In the genomic region with DNA sequence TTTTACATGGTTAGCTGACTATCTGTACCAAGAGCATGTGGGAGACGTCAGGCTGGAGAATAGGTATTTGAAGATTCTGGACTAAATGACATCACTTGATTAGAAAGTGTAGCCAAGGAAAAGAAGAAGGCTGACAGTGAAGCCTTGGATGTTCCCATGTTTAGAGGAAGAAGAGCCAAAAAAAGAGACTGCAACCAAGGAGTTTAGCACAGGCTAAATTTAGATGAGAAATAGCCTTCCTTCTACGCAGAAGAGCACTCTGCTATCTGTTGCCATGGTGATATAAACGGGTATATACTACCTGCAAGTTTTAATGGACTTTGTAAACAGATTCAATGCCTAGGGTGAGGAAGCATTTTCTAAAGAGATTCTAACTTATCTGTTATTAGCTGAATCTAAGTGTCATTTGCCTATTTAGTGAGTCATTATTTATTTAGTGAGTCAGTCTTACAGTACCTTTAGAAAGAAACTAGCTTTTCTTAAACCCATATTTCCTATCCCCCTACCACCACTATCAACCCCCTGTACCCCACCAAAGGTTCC, we compare ENCODE assay signal across 9 cellular contexts.
DNase-seq lines count a peak whose midpoint lies in the region; ATAC-seq and TF ChIP-seq lines count a peak whose summit lies in the region.
"Had no signal": no experiment of that assay in that cellular context is flagged by ENCODE, and none has a peak within 500 bp of the region (broad histone marks: within the 10 kb centered on the region; RNA-seq: fewer than 3 reads in every experiment).

No MANE protein-coding gene starts in this region.

- peak overlapping the region; percentile 92 for H3K27ac Mint-ChIP-seq in stimulated activated effector memory CD8-positive, alpha-beta T cell treated with anti-CD3 and anti-CD28 coated beads, Interleukin-12 subunit alpha, Interleukin-12 subunit beta, amount 100 ng/mL, for 72 hours
- peak overlapping the region in 1 of 7 donors; percentile 28 for H3K27ac Mint-ChIP-seq in CD14-positive monocyte

- peak overlapping the region; percentile 53 for H3K4me2 ChIP-seq in SK-N-SH

- intact Hi-C loops in CD14-positive monocyte (cut with micrococcal nuclease) = no loop called here

- peak in 1 of 2 experiments; percentile 34; a peak in 1 of 4 replicates for TF ChIP-seq EP300 in SK-N-SH (IDR thresholded peaks at IDR 0.05; ENCODE audit: borderline replicate concordance in 1 of 2, low read depth in 1 of 2, low read length in 1 of 2)

- no peaks in the 10 kb centered on the region for H3K9me2 ChIP-seq in SK-N-SH

- CTCF ChIA-PET in SK-N-SH (lab: Yijun Ruan, JAX) = interaction anchor here (0.7 to 5.6 kb wide), 12 partner anchors 9 to 154 kb away, joined by 3 to 73 read pairs (median 6); no protein-coding TSS in a partner anchor

- POLR2A ChIA-PET in SK-N-SH (lab: Yijun Ruan, JAX) = interaction anchor here (1.8 kb wide), 1 partner anchor 66 kb away, joined by 9 read pairs; no protein-coding TSS in a partner anchor

- H3K9me3 Mint-ChIP-seq in stimulated activated effector memory CD8-positive, alpha-beta T cell treated with anti-CD3 and anti-CD28 coated beads, Interleukin-12 subunit alpha, Interleukin-12 subunit beta, amount 100 ng/mL, for 72 hours = no peaks in the 10 kb centered on the region
- no peaks in the 10 kb centered on the region for H3K9me3 Mint-ChIP-seq in CD14-positive monocyte

- H3F3A ChIP-seq in SK-N-SH (replicated peaks; ENCODE audit: insufficient read depth) = peaks cover 73% of the 10 kb centered on the region

- H3K36me3 ChIP-seq in SK-N-SH (replicated peaks in 1 of 2; ENCODE audit: control insufficient read depth in 1 of 2, insufficient read depth in 2 of 2, low read length in 1 of 2) = peaks cover 21 to 34% of the 10 kb centered on the region in 2 experiments

- WGBS in SK-N-SH (ENCODE audit: low lambda C conversion rate) = 56% methylated on average over 3 of the region's 3 CpGs

- no peak overlapping the region for H3K4me3 Mint-ChIP-seq in stimulated activated effector memory CD8-positive, alpha-beta T cell treated with anti-CD3 and anti-CD28 coated beads, Interleukin-12 subunit alpha, Interleukin-12 subunit beta, amount 100 ng/mL, for 72 hours
- H3K4me3 Mint-ChIP-seq in CD14-positive monocyte = no peak overlapping the region

- peak overlapping the region; percentile 58 for H3K9ac ChIP-seq in SK-N-SH
- H3K9ac ChIP-seq: BLaER1 treated with 17β-estradiol and CSF1 and Interleukin-3, amounts not matched to agents 10 nM and 100 nM had no signal

- H3K4me3 ChIP-seq in SK-N-SH (ENCODE audit: low read depth in 2 of 2, low read length in 1 of 2) = no peak overlapping the region; a peak in 1 of 4 replicates
- H3K4me3 ChIP-seq: BLaER1 treated with 17β-estradiol and CSF1 and Interleukin-3, amounts not matched to agents 10 nM and 100 nM had no signal

- TF ChIP-seq CTCF in SK-N-SH (IDR thresholded peaks at IDR 0.05) = no peak
- TF ChIP-seq CTCF in CD14-positive monocyte (IDR thresholded peaks at IDR 0.05) = no peak

- ATAC-seq in activated CD4-positive, CD25-positive, alpha-beta regulatory T cell treated with anti-CD3 and anti-CD28 coated beads, Interleukin-2, amount 50 U/mL, for 24 hours = peak; percentile 25 to 40
- no peak for ATAC-seq in stimulated activated effector memory CD8-positive, alpha-beta T cell treated with anti-CD3 and anti-CD28 coated beads, Interleukin-12 subunit alpha, Interleukin-12 subunit beta, amount 100 ng/mL, for 72 hours
- no peak for ATAC-seq in HG03565 (IDR thresholded peaks at IDR 0.05; ENCODE audit: unreplicated experiment)

- H2AFZ ChIP-seq in SK-N-SH (ENCODE audit: low read depth) = no peak overlapping the region

- H3K4me1 Mint-ChIP-seq in stimulated activated effector memory CD8-positive, alpha-beta T cell treated with anti-CD3 and anti-CD28 coated beads, Interleukin-12 subunit alpha, Interleukin-12 subunit beta, amount 100 ng/mL, for 72 hours = peaks cover 68% of the 10 kb centered on the region
- peaks cover 36% of the 10 kb centered on the region for H3K4me1 Mint-ChIP-seq in CD14-positive monocyte

- no peak for TF ChIP-seq RAD21 in SK-N-SH (IDR thresholded peaks at IDR 0.05; ENCODE audit: low read length)

- no peaks in the 10 kb centered on the region for H3K9me3 ChIP-seq in SK-N-SH
- H3K9me3 ChIP-seq: BLaER1 treated with 17β-estradiol and CSF1 and Interleukin-3, amounts not matched to agents 10 nM and 100 nM had no signal

- peak overlapping the region; percentile 95 to 99 for H3K27ac ChIP-seq in SK-N-SH (ENCODE audit: low read depth in 2 of 2, low read length in 1 of 2)
- H3K27ac ChIP-seq: BLaER1 treated with 17β-estradiol and CSF1 and Interleukin-3, amounts not matched to agents 10 nM and 100 nM had no signal

- peaks cover 63 to 70% of the 10 kb centered on the region in 2 experiments for H3K4me1 ChIP-seq in SK-N-SH (ENCODE audit: control insufficient read depth in 1 of 2, insufficient read depth in 2 of 2, low read depth in 1 of 2, low read length in 1 of 2)

- peaks cover 0 to 2% (median 0%) of the 10 kb centered on the region in 3 donors for H3K27me3 Mint-ChIP-seq in CD14-positive monocyte (ENCODE audit: low read depth in 3 of 3)

- H3K27me3 ChIP-seq in SK-N-SH (ENCODE audit: insufficient read depth) = no peaks in the 10 kb centered on the region
- H3K27me3 ChIP-seq: BLaER1 treated with 17β-estradiol and CSF1 and Interleukin-3, amounts not matched to agents 10 nM and 100 nM had no signal

- no peaks in the 10 kb centered on the region; the same call in 1 of the 2 replicates for H4K20me1 ChIP-seq in SK-N-SH (ENCODE audit: insufficient read depth)
- H4K20me1 ChIP-seq: BLaER1 treated with 17β-estradiol and CSF1 and Interleukin-3, amounts not matched to agents 10 nM and 100 nM had no signal

- peaks cover 100% of the 10 kb centered on the region for H3K36me3 Mint-ChIP-seq in stimulated activated effector memory CD8-positive, alpha-beta T cell treated with anti-CD3 and anti-CD28 coated beads, Interleukin-12 subunit alpha, Interleukin-12 subunit beta, amount 100 ng/mL, for 72 hours
- peaks cover 0 to 5% of the 10 kb centered on the region in 2 donors for H3K36me3 Mint-ChIP-seq in CD14-positive monocyte

- DNase-seq in activated CD4-positive, CD25-positive, alpha-beta regulatory T cell (lab: John Stamatoyannopoulos, UW) = no peak
- DNase-seq in SK-N-SH (no peak), glomerular visceral epithelial cell (ENCODE audit: extremely low spot score) (peak; percentile 56), GM19238 (ENCODE audit: insufficient read length, low spot score) (no peak), CD14-positive monocyte (ENCODE audit: low spot score) (no peak)
- no peak for DNase-seq in stimulated activated effector memory CD8-positive, alpha-beta T cell treated with anti-CD3 and anti-CD28 coated beads, Interleukin-12 subunit alpha, Interleukin-12 subunit beta, amount 100 ng/mL, for 72 hours (ENCODE audit: low spot score in 2 of 2)

- peaks cover 99% of the 10 kb centered on the region for H3K79me2 ChIP-seq in SK-N-SH (ENCODE audit: insufficient read depth)

TF ChIP-seq in SK-N-SH, 30 proteins besides CTCF, POLR2A, EP300 and RAD21:
- TF ChIP-seq, protein P1, sequence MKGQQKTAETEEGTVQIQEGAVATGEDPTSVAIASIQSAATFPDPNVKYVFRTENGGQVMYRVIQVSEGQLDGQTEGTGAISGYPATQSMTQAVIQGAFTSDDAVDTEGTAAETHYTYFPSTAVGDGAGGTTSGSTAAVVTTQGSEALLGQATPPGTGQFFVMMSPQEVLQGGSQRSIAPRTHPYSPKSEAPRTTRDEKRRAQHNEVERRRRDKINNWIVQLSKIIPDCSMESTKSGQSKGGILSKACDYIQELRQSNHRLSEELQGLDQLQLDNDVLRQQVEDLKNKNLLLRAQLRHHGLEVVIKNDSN (IDR thresholded peaks at IDR 0.05; ENCODE audit: borderline replicate concordance, low read depth) = no peak
- peak; percentile 55; the same call in 1 of the 2 replicates for TF ChIP-seq FOSL2 (IDR thresholded peaks at IDR 0.05; ENCODE audit: borderline replicate concordance, low read depth)
- TF ChIP-seq, protein P2, sequence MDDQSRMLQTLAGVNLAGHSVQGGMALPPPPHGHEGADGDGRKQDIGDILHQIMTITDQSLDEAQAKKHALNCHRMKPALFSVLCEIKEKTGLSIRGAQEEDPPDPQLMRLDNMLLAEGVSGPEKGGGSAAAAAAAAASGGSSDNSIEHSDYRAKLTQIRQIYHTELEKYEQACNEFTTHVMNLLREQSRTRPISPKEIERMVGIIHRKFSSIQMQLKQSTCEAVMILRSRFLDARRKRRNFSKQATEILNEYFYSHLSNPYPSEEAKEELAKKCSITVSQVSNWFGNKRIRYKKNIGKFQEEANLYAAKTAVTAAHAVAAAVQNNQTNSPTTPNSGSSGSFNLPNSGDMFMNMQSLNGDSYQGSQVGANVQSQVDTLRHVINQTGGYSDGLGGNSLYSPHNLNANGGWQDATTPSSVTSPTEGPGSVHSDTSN (IDR thresholded peaks at IDR 0.05) = peak; percentile 5; the same call in 1 of the 2 replicates
- no peak for TF ChIP-seq FOXJ3 (CRISPR knock-in tag; IDR thresholded peaks at IDR 0.05)
- TF ChIP-seq JUND (IDR thresholded peaks at IDR 0.05) = peak; percentile 60

Comparison
In these comparisons a context has a peak if more than half of its experiments do, and no peak if none do; other contexts are left out.
1. ATAC-seq: peak in activated CD4-positive, CD25-positive, alpha-beta regulatory T cell treated with anti-CD3 and anti-CD28 coated beads, Interleukin-2, amount 50 U/mL, for 24 hours (2 of 2); none in stimulated activated effector memory CD8-positive, alpha-beta T cell treated with anti-CD3 and anti-CD28 coated beads, Interleukin-12 subunit alpha, Interleukin-12 subunit beta, amount 100 ng/mL, for 72 hours (single experiment) and HG03565 (single experiment).